Comparison of ENCODE assay signal across 1 cellular context in the genomic region with DNA sequence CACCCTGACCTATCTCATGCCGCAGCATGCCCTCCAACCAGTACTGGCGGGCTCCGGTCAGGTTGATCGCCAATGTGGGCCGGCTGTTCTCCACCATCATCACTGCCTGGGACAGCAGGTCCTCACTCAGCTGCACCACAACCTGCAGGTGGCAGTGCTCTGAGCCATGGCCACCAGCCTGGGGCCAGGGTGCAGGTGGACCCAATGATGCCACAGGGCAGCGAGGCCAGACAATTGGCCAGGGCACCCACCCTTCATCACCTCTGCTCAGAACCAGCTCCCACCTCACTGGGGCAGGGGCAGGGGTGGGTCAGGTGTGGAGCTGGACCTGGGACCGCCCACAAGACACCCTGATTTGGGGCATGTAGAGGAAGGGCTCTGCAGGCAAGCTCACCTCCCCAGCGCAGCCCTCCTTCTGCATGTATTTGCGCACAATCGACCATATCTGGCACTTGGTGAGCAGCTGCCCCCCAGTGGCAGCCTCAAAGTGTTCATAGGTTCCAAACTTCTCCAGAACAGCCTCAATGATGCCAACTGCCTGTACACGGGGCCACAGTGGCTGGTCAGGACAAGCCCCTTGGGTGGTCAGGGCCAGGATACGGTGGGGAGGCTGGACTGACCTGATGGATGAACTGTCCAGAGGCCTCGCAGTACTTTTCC.
TF ChIP-seq lines count a peak whose summit lies in the region.

No MANE protein-coding gene starts in this region.

TF ChIP-seq in GM23338, 12 proteins besides CTCF, POLR2A, EP300 and RAD21:
- TF ChIP-seq, protein P1, sequence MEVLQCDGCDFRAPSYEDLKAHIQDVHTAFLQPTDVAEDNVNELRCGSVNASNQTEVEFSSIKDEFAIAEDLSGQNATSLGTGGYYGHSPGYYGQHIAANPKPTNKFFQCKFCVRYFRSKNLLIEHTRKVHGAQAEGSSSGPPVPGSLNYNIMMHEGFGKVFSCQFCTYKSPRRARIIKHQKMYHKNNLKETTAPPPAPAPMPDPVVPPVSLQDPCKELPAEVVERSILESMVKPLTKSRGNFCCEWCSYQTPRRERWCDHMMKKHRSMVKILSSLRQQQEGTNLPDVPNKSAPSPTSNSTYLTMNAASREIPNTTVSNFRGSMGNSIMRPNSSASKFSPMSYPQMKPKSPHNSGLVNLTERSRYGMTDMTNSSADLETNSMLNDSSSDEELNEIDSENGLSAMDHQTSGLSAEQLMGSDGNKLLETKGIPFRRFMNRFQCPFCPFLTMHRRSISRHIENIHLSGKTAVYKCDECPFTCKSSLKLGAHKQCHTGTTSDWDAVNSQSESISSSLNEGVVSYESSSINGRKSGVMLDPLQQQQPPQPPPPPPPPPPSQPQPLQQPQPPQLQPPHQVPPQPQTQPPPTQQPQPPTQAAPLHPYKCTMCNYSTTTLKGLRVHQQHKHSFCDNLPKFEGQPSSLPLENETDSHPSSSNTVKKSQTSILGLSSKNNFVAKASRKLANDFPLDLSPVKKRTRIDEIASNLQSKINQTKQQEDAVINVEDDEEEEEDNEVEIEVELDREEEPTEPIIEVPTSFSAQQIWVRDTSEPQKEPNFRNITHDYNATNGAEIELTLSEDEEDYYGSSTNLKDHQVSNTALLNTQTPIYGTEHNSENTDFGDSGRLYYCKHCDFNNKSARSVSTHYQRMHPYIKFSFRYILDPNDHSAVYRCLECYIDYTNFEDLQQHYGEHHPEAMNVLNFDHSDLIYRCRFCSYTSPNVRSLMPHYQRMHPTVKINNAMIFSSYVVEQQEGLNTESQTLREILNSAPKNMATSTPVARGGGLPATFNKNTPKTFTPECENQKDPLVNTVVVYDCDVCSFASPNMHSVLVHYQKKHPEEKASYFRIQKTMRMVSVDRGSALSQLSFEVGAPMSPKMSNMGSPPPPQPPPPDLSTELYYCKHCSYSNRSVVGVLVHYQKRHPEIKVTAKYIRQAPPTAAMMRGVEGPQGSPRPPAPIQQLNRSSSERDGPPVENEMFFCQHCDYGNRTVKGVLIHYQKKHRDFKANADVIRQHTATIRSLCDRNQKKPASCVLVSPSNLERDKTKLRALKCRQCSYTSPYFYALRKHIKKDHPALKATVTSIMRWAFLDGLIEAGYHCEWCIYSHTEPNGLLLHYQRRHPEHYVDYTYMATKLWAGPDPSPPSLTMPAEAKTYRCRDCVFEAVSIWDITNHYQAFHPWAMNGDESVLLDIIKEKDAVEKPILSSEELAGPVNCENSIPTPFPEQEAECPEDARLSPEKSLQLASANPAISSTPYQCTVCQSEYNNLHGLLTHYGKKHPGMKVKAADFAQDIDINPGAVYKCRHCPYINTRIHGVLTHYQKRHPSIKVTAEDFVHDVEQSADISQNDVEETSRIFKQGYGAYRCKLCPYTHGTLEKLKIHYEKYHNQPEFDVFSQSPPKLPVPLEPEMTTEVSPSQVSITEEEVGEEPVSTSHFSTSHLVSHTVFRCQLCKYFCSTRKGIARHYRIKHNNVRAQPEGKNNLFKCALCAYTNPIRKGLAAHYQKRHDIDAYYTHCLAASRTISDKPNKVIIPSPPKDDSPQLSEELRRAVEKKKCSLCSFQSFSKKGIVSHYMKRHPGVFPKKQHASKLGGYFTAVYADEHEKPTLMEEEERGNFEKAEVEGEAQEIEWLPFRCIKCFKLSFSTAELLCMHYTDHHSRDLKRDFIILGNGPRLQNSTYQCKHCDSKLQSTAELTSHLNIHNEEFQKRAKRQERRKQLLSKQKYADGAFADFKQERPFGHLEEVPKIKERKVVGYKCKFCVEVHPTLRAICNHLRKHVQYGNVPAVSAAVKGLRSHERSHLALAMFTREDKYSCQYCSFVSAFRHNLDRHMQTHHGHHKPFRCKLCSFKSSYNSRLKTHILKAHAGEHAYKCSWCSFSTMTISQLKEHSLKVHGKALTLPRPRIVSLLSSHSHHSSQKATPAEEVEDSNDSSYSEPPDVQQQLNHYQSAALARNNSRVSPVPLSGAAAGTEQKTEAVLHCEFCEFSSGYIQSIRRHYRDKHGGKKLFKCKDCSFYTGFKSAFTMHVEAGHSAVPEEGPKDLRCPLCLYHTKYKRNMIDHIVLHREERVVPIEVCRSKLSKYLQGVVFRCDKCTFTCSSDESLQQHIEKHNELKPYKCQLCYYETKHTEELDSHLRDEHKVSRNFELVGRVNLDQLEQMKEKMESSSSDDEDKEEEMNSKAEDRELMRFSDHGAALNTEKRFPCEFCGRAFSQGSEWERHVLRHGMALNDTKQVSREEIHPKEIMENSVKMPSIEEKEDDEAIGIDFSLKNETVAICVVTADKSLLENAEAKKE (CRISPR knock-in tag; IDR thresholded peaks at IDR 0.05): no peak
- no peak for TF ChIP-seq POLR2AphosphoS5 (IDR thresholded peaks at IDR 0.05; ENCODE audit: low read depth)
- TF ChIP-seq ZNF114 (CRISPR knock-in tag; IDR thresholded peaks at IDR 0.05): no peak
- TF ChIP-seq, protein P2, sequence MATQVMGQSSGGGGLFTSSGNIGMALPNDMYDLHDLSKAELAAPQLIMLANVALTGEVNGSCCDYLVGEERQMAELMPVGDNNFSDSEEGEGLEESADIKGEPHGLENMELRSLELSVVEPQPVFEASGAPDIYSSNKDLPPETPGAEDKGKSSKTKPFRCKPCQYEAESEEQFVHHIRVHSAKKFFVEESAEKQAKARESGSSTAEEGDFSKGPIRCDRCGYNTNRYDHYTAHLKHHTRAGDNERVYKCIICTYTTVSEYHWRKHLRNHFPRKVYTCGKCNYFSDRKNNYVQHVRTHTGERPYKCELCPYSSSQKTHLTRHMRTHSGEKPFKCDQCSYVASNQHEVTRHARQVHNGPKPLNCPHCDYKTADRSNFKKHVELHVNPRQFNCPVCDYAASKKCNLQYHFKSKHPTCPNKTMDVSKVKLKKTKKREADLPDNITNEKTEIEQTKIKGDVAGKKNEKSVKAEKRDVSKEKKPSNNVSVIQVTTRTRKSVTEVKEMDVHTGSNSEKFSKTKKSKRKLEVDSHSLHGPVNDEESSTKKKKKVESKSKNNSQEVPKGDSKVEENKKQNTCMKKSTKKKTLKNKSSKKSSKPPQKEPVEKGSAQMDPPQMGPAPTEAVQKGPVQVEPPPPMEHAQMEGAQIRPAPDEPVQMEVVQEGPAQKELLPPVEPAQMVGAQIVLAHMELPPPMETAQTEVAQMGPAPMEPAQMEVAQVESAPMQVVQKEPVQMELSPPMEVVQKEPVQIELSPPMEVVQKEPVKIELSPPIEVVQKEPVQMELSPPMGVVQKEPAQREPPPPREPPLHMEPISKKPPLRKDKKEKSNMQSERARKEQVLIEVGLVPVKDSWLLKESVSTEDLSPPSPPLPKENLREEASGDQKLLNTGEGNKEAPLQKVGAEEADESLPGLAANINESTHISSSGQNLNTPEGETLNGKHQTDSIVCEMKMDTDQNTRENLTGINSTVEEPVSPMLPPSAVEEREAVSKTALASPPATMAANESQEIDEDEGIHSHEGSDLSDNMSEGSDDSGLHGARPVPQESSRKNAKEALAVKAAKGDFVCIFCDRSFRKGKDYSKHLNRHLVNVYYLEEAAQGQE (IDR thresholded peaks at IDR 0.05; ENCODE audit: unreplicated experiment): no peak
- no peak for TF ChIP-seq CREB1 (CRISPR knock-in tag; IDR thresholded peaks at IDR 0.05; ENCODE audit: low read depth)
- TF ChIP-seq JUNB (IDR thresholded peaks at IDR 0.05; ENCODE audit: unreplicated experiment): no peak
